ENCODE assay signal across 19 cellular contexts in the genomic region with DNA sequence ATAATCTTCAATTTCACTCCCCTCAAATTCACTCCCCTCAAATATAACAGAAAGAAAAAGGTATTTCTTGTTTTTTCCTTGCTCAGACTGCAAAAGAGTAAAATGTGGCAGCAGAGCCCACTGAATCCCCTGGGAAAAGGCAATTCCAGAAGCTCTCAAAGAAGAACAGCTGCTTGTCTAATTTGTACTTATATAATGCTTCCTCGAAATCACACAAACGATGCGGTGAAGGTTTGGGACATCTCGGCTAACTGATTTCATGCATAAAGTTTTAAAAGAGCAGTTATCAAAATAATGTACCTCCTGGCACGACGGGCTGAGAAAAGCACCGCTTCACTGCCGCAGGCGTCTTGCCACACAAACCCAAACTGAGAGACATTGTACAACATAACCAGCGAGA. TPM values are rescaled to one million over a fixed set of nuclear protein-coding genes. Genes with fewer than 3 reads are reported as not detected.
DNase-seq lines count a peak whose midpoint lies in the region; TF ChIP-seq lines count a peak whose summit lies in the region.
"Had no signal": no experiment of that assay in that cellular context is flagged by ENCODE, and none has a peak within 500 bp of the region (broad histone marks: within the 10 kb centered on the region; RNA-seq: fewer than 3 reads in every experiment).

No MANE protein-coding gene starts in this region.

- H3K9me3 ChIP-seq in testis: no peaks in the 10 kb centered on the region
- H3K9me3 ChIP-seq: BLaER1 treated with 17β-estradiol and CSF1 and Interleukin-3, amounts not matched to agents 10 nM and 100 nM had no signal

- H3K4me3 ChIP-seq in HL-60 (replicated peaks; ENCODE audit: insufficient read depth, low read length): no peak overlapping the region
- H3K4me3 ChIP-seq in testis: no peak overlapping the region
- H3K4me3 ChIP-seq: BLaER1 treated with 17β-estradiol and CSF1 and Interleukin-3, amounts not matched to agents 10 nM and 100 nM had no signal

- peaks cover 2% of the 10 kb centered on the region for H3K4me1 ChIP-seq in testis

- H3K27me3 Mint-ChIP-seq in nephron progenitor cell (ENCODE audit: low read depth, poor library complexity): peaks cover 17% of the 10 kb centered on the region
- H3K27me3 Mint-ChIP-seq: CD4-positive, alpha-beta memory T cell had no signal

- H3K27ac ChIP-seq in HL-60 (replicated peaks) (peak overlapping the region; percentile 23), testis (no peak overlapping the region)
- H3K27ac ChIP-seq: BLaER1 treated with 17β-estradiol and CSF1 and Interleukin-3, amounts not matched to agents 10 nM and 100 nM had no signal

- peak; percentile 46 for DNase-seq in activated CD8-positive, alpha-beta memory T cell treated with anti-CD3 and anti-CD28 coated beads for 24 hours
- DNase-seq in activated CD8-positive, alpha-beta memory T cell treated with anti-CD3 and anti-CD28 coated beads, Interleukin-2, amount 50 U/mL, for 48 hours: no peak
- DNase-seq in HL-60 (ENCODE audit: low read depth in 1 of 2, low spot score in 1 of 2) (no peak), NCI-H2171 treated with DMSO at 0.1 percent for 48 hours (lab: John Stamatoyannopoulos, UW) (peak; percentile 71), nephron progenitor cell (no peak), testis (no peak), T-helper 9 cell (no peak), cardiac septum (ENCODE audit: low spot score) (no peak)
- DNase-seq: CD4-positive, alpha-beta memory T cell; COR-L47; DMS79; GF-D8; MM.1S; NCI-H2081 treated with DMSO at 0.1 percent for 48 hours; NCI-H526; NCI-H82; NK-92 treated with Interleukin-12 subunit alpha and Interleukin-12 subunit beta, amount 100 ng/mL, for 24 hours; PC-3 had no signal

- WGBS in testis, 2 donors: 66 to 71% methylated on average over 10 of the region's 10 CpGs

- TF ChIP-seq CTCF in HL-60 (IDR thresholded peaks at IDR 0.05; ENCODE audit: insufficient read depth, low read length): no peak
- TF ChIP-seq CTCF in nephron progenitor cell (IDR thresholded peaks at IDR 0.05): no peak
- no peak for TF ChIP-seq CTCF in testis (IDR thresholded peaks at IDR 0.05)

- peaks cover 43% of the 10 kb centered on the region for H3K4me1 Mint-ChIP-seq in nephron progenitor cell

- H3K27me3 ChIP-seq in HL-60 (ENCODE audit: insufficient read depth, poor library complexity, severe bottlenecking) (no peaks in the 10 kb centered on the region), testis (no peaks in the 10 kb centered on the region)
- H3K27me3 ChIP-seq: BLaER1 treated with 17β-estradiol and CSF1 and Interleukin-3, amounts not matched to agents 10 nM and 100 nM had no signal

- TF ChIP-seq POLR2A in testis (IDR thresholded peaks at IDR 0.05): no peak

- no peaks in the 10 kb centered on the region for H3K36me3 ChIP-seq in testis (ENCODE audit: low read depth, missing control alignments)

- no peak overlapping the region for H3K4me3 Mint-ChIP-seq in nephron progenitor cell
- H3K4me3 Mint-ChIP-seq: CD4-positive, alpha-beta memory T cell had no signal

- H3K27ac Mint-ChIP-seq in nephron progenitor cell: peak overlapping the region; percentile 93

- no peaks in the 10 kb centered on the region for H3K9me3 Mint-ChIP-seq in nephron progenitor cell
- H3K9me3 Mint-ChIP-seq: CD4-positive, alpha-beta memory T cell had no signal

- intact Hi-C loops in testis (cut with DNase I; ENCODE audit: low total_unique reads): no loop called here
- intact Hi-C loops in cardiac septum (cut with DNase I): no loop called here

- H3K36me3 Mint-ChIP-seq in nephron progenitor cell (ENCODE audit: low read depth): peaks cover 5% of the 10 kb centered on the region

RNA-seq across cellular contexts. Expression of gene BDH1, which starts 10.7 kb away (rescaled TPM):
- total RNA-seq in testis (10 to 100 TPM; 12.8 to 22.4 TPM), cardiac septum (61.4 TPM)
- 14.4 TPM for polyA plus RNA-seq in testis (ENCODE audit: insufficient read depth, low read depth, low replicate concordance)

Comparison
In these comparisons a context has a peak if more than half of its experiments do, and no peak if none do; other contexts are left out.
1. DNase-seq: peak in activated CD8-positive, alpha-beta memory T cell treated with anti-CD3 and anti-CD28 coated beads for 24 hours (single experiment) and NCI-H2171 treated with DMSO at 0.1 percent for 48 hours (single experiment); none in activated CD8-positive, alpha-beta memory T cell treated with anti-CD3 and anti-CD28 coated beads, Interleukin-2, amount 50 U/mL, for 48 hours (single experiment), HL-60 (0 of 2), nephron progenitor cell (single experiment), testis (single experiment), T-helper 9 cell (single experiment) and cardiac septum (single experiment).